21 cellular contexts compared by ENCODE assay signal in genomic region chr1:112594208-112594876, GRCh38.
"Had no signal": no experiment of that assay in that cellular context is flagged by ENCODE, and none has a peak within 500 bp of the region (broad histone marks: within the 10 kb centered on the region; RNA-seq: fewer than 3 reads in every experiment).

No MANE protein-coding gene starts in this region.

- H3K4me1 Mint-ChIP-seq: activated CD4-positive, alpha-beta T cell treated with anti-CD3 and anti-CD28 coated beads, Interleukin-2, amount 10 ng/mL, durations not matched to agents 24 days and 14 days; nephron progenitor cell had no signal

- H3K27ac ChIP-seq: brain microvascular endothelial cell, gastrocnemius medialis, left ventricle myocardium inferior, tibial artery had no signal

- H3K4me3 Mint-ChIP-seq: activated CD4-positive, alpha-beta T cell treated with anti-CD3 and anti-CD28 coated beads, Interleukin-2, amount 10 ng/mL, durations not matched to agents 24 days and 14 days; activated CD8-positive, alpha-beta T cell treated with anti-CD3 and anti-CD28 coated beads, Interleukin-2, amount 10 ng/mL, durations not matched to agents 7 days and 5 days; activated naive CD4-positive, alpha-beta T cell treated with anti-CD3 and anti-CD28 coated beads for 36 hours; activated T-cell treated with anti-CD3 and anti-CD28 coated beads, Interleukin-2, amount 50 U/mL, for 24 hours; nephron progenitor cell had no signal

- H3K27ac Mint-ChIP-seq: activated CD4-positive, alpha-beta T cell treated with anti-CD3 and anti-CD28 coated beads, Interleukin-2, amount 10 ng/mL, durations not matched to agents 24 days and 14 days; activated CD8-positive, alpha-beta T cell treated with anti-CD3 and anti-CD28 coated beads, Interleukin-2, amount 10 ng/mL, durations not matched to agents 7 days and 5 days; activated naive CD4-positive, alpha-beta T cell treated with anti-CD3 and anti-CD28 coated beads for 36 hours; activated T-cell treated with anti-CD3 and anti-CD28 coated beads, Interleukin-2, amount 50 U/mL, for 24 hours; nephron progenitor cell had no signal

- H3K27me3 Mint-ChIP-seq: activated CD4-positive, alpha-beta T cell treated with anti-CD3 and anti-CD28 coated beads, Interleukin-2, amount 10 ng/mL, durations not matched to agents 24 days and 14 days; activated T-cell treated with anti-CD3 and anti-CD28 coated beads, Interleukin-2, amount 50 U/mL, for 24 hours had no signal

- H3K9me3 Mint-ChIP-seq: activated CD4-positive, alpha-beta T cell treated with anti-CD3 and anti-CD28 coated beads, Interleukin-2, amount 10 ng/mL, durations not matched to agents 24 days and 14 days; activated naive CD4-positive, alpha-beta T cell treated with anti-CD3 and anti-CD28 coated beads for 36 hours had no signal

- DNase-seq: activated CD4-positive, alpha-beta T cell treated with anti-CD3 and anti-CD28 coated beads, Interleukin-2, amount 10 ng/mL, durations not matched to agents 24 days and 14 days; activated CD8-positive, alpha-beta T cell treated with anti-CD3 and anti-CD28 coated beads, Interleukin-2, amount 10 ng/mL, durations not matched to agents 7 days and 5 days; activated naive CD4-positive, alpha-beta T cell treated with anti-CD3 and anti-CD28 coated beads for 36 hours; activated T-cell treated with anti-CD3 and anti-CD28 coated beads, Interleukin-2, amount 50 U/mL, for 24 hours; aorta; brain microvascular endothelial cell; central memory CD4-positive, alpha-beta T cell; cortex of kidney; gastrocnemius medialis; head of caudate nucleus; kidney glomerular epithelial cell; left ventricle myocardium inferior; mammary epithelial cell; nephron progenitor cell; nucleus accumbens; posterior cingulate gyrus; retina; stimulated activated naive CD8-positive, alpha-beta T cell treated with anti-CD3 and anti-CD28 coated beads, Interleukin-15, Interleukin-2, amounts not matched to agents 100 U/mL and 50 U/mL, for 24 hours; substantia nigra; T-helper 9 cell; tibial artery had no signal
